22 cellular contexts compared by ENCODE assay signal in the genomic region with DNA sequence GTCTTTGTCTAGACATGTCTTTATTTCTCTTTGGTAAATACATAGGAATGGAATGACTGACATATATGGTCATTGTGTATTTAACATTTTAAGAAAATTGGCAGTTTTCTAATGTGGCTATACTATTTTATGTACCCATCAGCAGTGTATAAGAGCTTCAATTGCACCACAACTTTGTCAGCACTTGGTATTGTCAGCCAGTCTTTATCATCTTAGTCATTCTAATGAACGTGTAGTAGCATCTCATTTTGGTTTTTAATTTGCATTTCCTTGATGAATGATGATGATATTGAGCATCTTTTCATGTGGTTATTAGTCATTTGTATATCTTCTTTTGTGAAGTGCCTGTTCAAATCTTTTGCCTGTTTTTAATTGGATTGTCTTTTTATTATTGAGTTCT.
DNase-seq lines count a peak whose midpoint lies in the region; ATAC-seq, FAIRE-seq and TF ChIP-seq lines count a peak whose summit lies in the region.
"Had no signal": no experiment of that assay in that cellular context is flagged by ENCODE, and none has a peak within 500 bp of the region (broad histone marks: within the 10 kb centered on the region; RNA-seq: fewer than 3 reads in every experiment).

No MANE protein-coding gene starts in this region.

- H3K4me1 ChIP-seq in mammary epithelial cell (ENCODE audit: insufficient read depth, low read length) (no peaks in the 10 kb centered on the region), breast epithelium (no peaks in the 10 kb centered on the region), K562 (replicated peaks in 1 of 2; ENCODE audit: control insufficient read depth in 2 of 2, insufficient read depth in 2 of 2, low read length in 2 of 2) (no peaks in the 10 kb centered on the region)
- H3K4me1 ChIP-seq: A549; BLaER1 treated with 17β-estradiol and CSF1 and Interleukin-3, amounts not matched to agents 10 nM and 100 nM; Caco-2 had no signal

- no peak overlapping the region for H3K9ac ChIP-seq in mammary epithelial cell (ENCODE audit: insufficient read depth, low read length)
- H3K9ac ChIP-seq in K562 (ENCODE audit: insufficient read depth in 1 of 2, low read depth in 2 of 2, low read length in 2 of 2): no peak overlapping the region
- H3K9ac ChIP-seq: BLaER1 treated with 17β-estradiol and CSF1 and Interleukin-3, amounts not matched to agents 10 nM and 100 nM had no signal

- WGBS in mammary epithelial cell (ENCODE audit: low coverage, missing lambda C conversion rate): 88% methylated on average over 1 of the region's 1 CpG
- 0% methylated on average over 1 of the region's 1 CpG for WGBS in K562 (ENCODE audit: insufficient coverage, low coverage, missing lambda C conversion rate)

- H4K20me1 ChIP-seq in mammary epithelial cell (ENCODE audit: insufficient read depth, low read length) (no peaks in the 10 kb centered on the region), K562 (replicated peaks; ENCODE audit: control insufficient read depth, insufficient read depth, low read length) (no peaks in the 10 kb centered on the region)
- H4K20me1 ChIP-seq: BLaER1 treated with 17β-estradiol and CSF1 and Interleukin-3, amounts not matched to agents 10 nM and 100 nM had no signal

- no peak overlapping the region for H3K4me3 Mint-ChIP-seq in natural killer cell treated with Interleukin-12 subunit alpha and Interleukin-12 subunit beta and Interleukin-15 and Interleukin-18, amount 100 ng/mL, for 72 hours
- H3K4me3 Mint-ChIP-seq: B cell; CD4-positive, alpha-beta T cell; CD8-positive, alpha-beta T cell had no signal

- H2AFZ ChIP-seq in mammary epithelial cell (ENCODE audit: low read depth, low read length) (no peak overlapping the region), K562 (ENCODE audit: low read depth, low read length) (no peak overlapping the region)

- dilution Hi-C loops in mammary epithelial cell (cut with HindIII; ENCODE audit: low sequenced_read_pairs): loop anchor here (10.0 kb wide), 1 partner anchor 58 kb away; no protein-coding TSS in a partner anchor

- BruUV-seq in mammary epithelial cell (replicated peaks; lab: Mats Ljungman, UMichigan) (no TSS peak), K562 (replicated peaks; lab: Mats Ljungman, UMichigan) (no TSS peak)

- CTCF ChIA-PET in mammary epithelial cell (lab: Charles Lee; ENCODE audit: low non-redundant PET) (no interaction called here), K562 (lab: Yijun Ruan, JAX; ENCODE audit: low intra/inter-chr PET ratio) (no interaction called here)

- peak; percentile 38 for DNase-seq in mammary epithelial cell
- DNase-seq in breast epithelium (ENCODE audit: low spot score in 2 of 2): no peak
- no peak for DNase-seq in H54 (ENCODE audit: insufficient read length, low spot score)
- DNase-seq in K562 (ENCODE audit: extremely low read depth in 1 of 4, low spot score in 3 of 4): no peak
- DNase-seq in iris pigment epithelial cell (ENCODE audit: low read depth): peak; percentile 23
- no peak for DNase-seq in natural killer cell treated with Interleukin-12 subunit alpha and Interleukin-12 subunit beta and Interleukin-15 and Interleukin-18, amount 100 ng/mL, for 72 hours (ENCODE audit: low spot score)
- DNase-seq: AML-193; Caco-2; Calu3; CD4-positive, alpha-beta T cell; CD8-positive, alpha-beta T cell; DMS79 treated with DMSO at 0.1 percent for 48 hours; GF-D8 had no signal

- no peaks in the 10 kb centered on the region for H3K9me1 ChIP-seq in K562 (ENCODE audit: control insufficient read depth, insufficient read depth, low read length)

- H3K27ac Mint-ChIP-seq in natural killer cell treated with Interleukin-12 subunit alpha and Interleukin-12 subunit beta and Interleukin-15 and Interleukin-18, amount 100 ng/mL, for 72 hours: no peak overlapping the region
- H3K27ac Mint-ChIP-seq: B cell; CD4-positive, alpha-beta T cell; CD8-positive, alpha-beta T cell had no signal

- peaks cover 2 to 29% of the 10 kb centered on the region in 2 donors for H3K27me3 Mint-ChIP-seq in natural killer cell treated with Interleukin-12 subunit alpha and Interleukin-12 subunit beta and Interleukin-15 and Interleukin-18, amount 100 ng/mL, for 72 hours
- H3K27me3 Mint-ChIP-seq: B cell; CD4-positive, alpha-beta T cell had no signal

- H3K9me3 ChIP-seq in mammary epithelial cell (replicated peaks; ENCODE audit: insufficient read depth, low read length) (no peaks in the 10 kb centered on the region), breast epithelium (peaks cover 0 to 3% of the 10 kb centered on the region in 2 donors), K562 (replicated peaks; ENCODE audit: control insufficient read depth, insufficient read depth, low read depth, low read length) (no peaks in the 10 kb centered on the region)
- H3K9me3 ChIP-seq: Caco-2 had no signal

- H3K27me3 ChIP-seq in mammary epithelial cell (ENCODE audit: insufficient read depth, low read length) (no peaks in the 10 kb centered on the region), breast epithelium (no peaks in the 10 kb centered on the region), K562 (ENCODE audit: control insufficient read depth in 2 of 2, insufficient read depth in 2 of 2, low read length in 2 of 2) (no peaks in the 10 kb centered on the region)
- H3K27me3 ChIP-seq: BLaER1 treated with 17β-estradiol and CSF1 and Interleukin-3, amounts not matched to agents 10 nM and 100 nM had no signal

- no peak overlapping the region for H3K4me3 ChIP-seq in mammary epithelial cell (replicated peaks in 1 of 3; ENCODE audit: insufficient read depth in 1 of 3, low read depth in 2 of 3, low read length in 3 of 3)
- no peak overlapping the region for H3K4me3 ChIP-seq in breast epithelium
- H3K4me3 ChIP-seq in K562: no peak overlapping the region
- H3K4me3 ChIP-seq: A549; BLaER1 treated with 17β-estradiol and CSF1 and Interleukin-3, amounts not matched to agents 10 nM and 100 nM had no signal

- intact Hi-C loops in mammary epithelial cell (cut with micrococcal nuclease) (no loop called here), breast epithelium (cut with DNase I; ENCODE audit: low total_unique reads) (no loop called here), K562 (cut with micrococcal nuclease) (no loop called here)

- H3K36me3 ChIP-seq in mammary epithelial cell (ENCODE audit: insufficient read depth, low read length) (no peaks in the 10 kb centered on the region), breast epithelium (no peaks in the 10 kb centered on the region), K562 (ENCODE audit: control insufficient read depth, insufficient read depth, low read length) (no peaks in the 10 kb centered on the region)

- H3K79me2 ChIP-seq in mammary epithelial cell (ENCODE audit: insufficient read depth, low read length) (no peaks in the 10 kb centered on the region), K562 (ENCODE audit: control insufficient read depth, insufficient read depth, low read length) (no peaks in the 10 kb centered on the region)

- ATAC-seq in K562 (no peak), GM18519 (IDR thresholded peaks at IDR 0.05; ENCODE audit: low FRiP score, unreplicated experiment) (no peak)
- no peak for ATAC-seq in natural killer cell treated with Interleukin-12 subunit alpha and Interleukin-12 subunit beta and Interleukin-15 and Interleukin-18, amount 100 ng/mL, for 72 hours
- ATAC-seq: A549; CD8-positive, alpha-beta T cell had no signal

- TF ChIP-seq POLR2A in breast epithelium (IDR thresholded peaks at IDR 0.05) (no peak), H54 (IDR thresholded peaks at IDR 0.05; ENCODE audit: low read depth, low read length) (no peak), K562 (conservative IDR thresholded peaks at IDR 0.05) (no peak)

- TF ChIP-seq RAD21 in K562 (CRISPR knock-in tag; conservative IDR thresholded peaks at IDR 0.05 in 1 of 2, IDR thresholded peaks at IDR 0.05 in 1 of 2): no peak

- FAIRE-seq in H54 (lab: Jason Lieb, UNC) (peak; percentile 36), K562 (lab: Jason Lieb, UNC) (peak; percentile 32)
- FAIRE-seq: D721Med, G401.6, GM12891 had no signal

- no peaks in the 10 kb centered on the region for H3K4me1 Mint-ChIP-seq in natural killer cell treated with Interleukin-12 subunit alpha and Interleukin-12 subunit beta and Interleukin-15 and Interleukin-18, amount 100 ng/mL, for 72 hours (ENCODE audit: low read depth in 2 of 2)
- H3K4me1 Mint-ChIP-seq: B cell had no signal

- no peak overlapping the region for H3K4me2 ChIP-seq in mammary epithelial cell (ENCODE audit: insufficient read depth, low read depth, low read length)
- no peak overlapping the region for H3K4me2 ChIP-seq in K562 (ENCODE audit: insufficient read depth, low read length)
- H3K4me2 ChIP-seq: A549; BLaER1 treated with 17β-estradiol and CSF1 and Interleukin-3, amounts not matched to agents 10 nM and 100 nM had no signal

- TF ChIP-seq CTCF in mammary epithelial cell (conservative IDR thresholded peaks at IDR 0.05 in 1 of 2, IDR thresholded peaks at IDR 0.05 in 1 of 2; ENCODE audit: extremely low read depth in 1 of 2, insufficient read depth in 1 of 2, low read depth in 1 of 2, low read length in 2 of 2) (no peak), breast epithelium (IDR thresholded peaks at IDR 0.05) (no peak), K562 (IDR thresholded peaks at IDR 0.05 in 2 of 3, conservative IDR thresholded peaks at IDR 0.05 in 1 of 3; ENCODE audit: insufficient read depth in 2 of 3, low read depth in 1 of 3, low read length in 3 of 3) (no peak)

- in situ Hi-C loops in mammary epithelial cell (cut with MboI; ENCODE audit: low sequenced_read_pairs in 2 of 2): no loop called here
- in situ Hi-C loops in K562 (cut with MboI): no loop called here

- H3K27ac ChIP-seq in mammary epithelial cell (ENCODE audit: insufficient read depth, low read depth, low read length) (no peak overlapping the region), breast epithelium (no peak overlapping the region), K562 (ENCODE audit: extremely low read depth, low read depth, low read length) (no peak overlapping the region)
- H3K27ac ChIP-seq: 22Rv1; A549; BLaER1 treated with 17β-estradiol and CSF1 and Interleukin-3, amounts not matched to agents 10 nM and 100 nM; C4-2B had no signal

- H3K9me3 Mint-ChIP-seq in natural killer cell treated with Interleukin-12 subunit alpha and Interleukin-12 subunit beta and Interleukin-15 and Interleukin-18, amount 100 ng/mL, for 72 hours: peaks cover 9% of the 10 kb centered on the region

- POLR2A ChIA-PET in K562 (lab: Yijun Ruan, JAX): no interaction called here

- H3K36me3 Mint-ChIP-seq in natural killer cell treated with Interleukin-12 subunit alpha and Interleukin-12 subunit beta and Interleukin-15 and Interleukin-18, amount 100 ng/mL, for 72 hours: no peaks in the 10 kb centered on the region
- H3K36me3 Mint-ChIP-seq: CD8-positive, alpha-beta T cell had no signal

- TF ChIP-seq EP300 in K562 (IDR thresholded peaks at IDR 0.05; ENCODE audit: low read length): no peak

TF ChIP-seq in K562, 482 proteins besides CTCF, POLR2A, EP300 and RAD21 (continues in another document):
- TF ChIP-seq NBN (IDR thresholded peaks at IDR 0.05; ENCODE audit: low read depth) (no peak), ZNF766 (CRISPR knock-in tag; conservative IDR thresholded peaks at IDR 0.05) (no peak)
- TF ChIP-seq, protein P1, sequence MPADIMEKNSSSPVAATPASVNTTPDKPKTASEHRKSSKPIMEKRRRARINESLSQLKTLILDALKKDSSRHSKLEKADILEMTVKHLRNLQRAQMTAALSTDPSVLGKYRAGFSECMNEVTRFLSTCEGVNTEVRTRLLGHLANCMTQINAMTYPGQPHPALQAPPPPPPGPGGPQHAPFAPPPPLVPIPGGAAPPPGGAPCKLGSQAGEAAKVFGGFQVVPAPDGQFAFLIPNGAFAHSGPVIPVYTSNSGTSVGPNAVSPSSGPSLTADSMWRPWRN (IDR thresholded peaks at IDR 0.05; ENCODE audit: low read depth): no peak

Comparison
In these comparisons a context has a peak if more than half of its experiments do, and no peak if none do; other contexts are left out.
1. DNase-seq: peak in mammary epithelial cell (single experiment) and iris pigment epithelial cell (single experiment); none in breast epithelium (0 of 2), H54 (single experiment), K562 (0 of 4) and natural killer cell treated with Interleukin-12 subunit alpha and Interleukin-12 subunit beta and Interleukin-15 and Interleukin-18, amount 100 ng/mL, for 72 hours (single experiment).